In genomic region chr15:39261397-39261796, GRCh38 we compare ENCODE assay signal across 18 cellular contexts.
DNase-seq lines count a peak whose midpoint lies in the region; ATAC-seq and TF ChIP-seq lines count a peak whose summit lies in the region.
"Had no signal": no experiment of that assay in that cellular context is flagged by ENCODE, and none has a peak within 500 bp of the region (broad histone marks: within the 10 kb centered on the region; RNA-seq: fewer than 3 reads in every experiment).

No MANE protein-coding gene starts in this region.

- no peaks in the 10 kb centered on the region for H3K9me3 Mint-ChIP-seq in Caco-2 (ENCODE audit: unreplicated experiment)
- peaks cover 9% of the 10 kb centered on the region for H3K9me3 Mint-ChIP-seq in activated CD4-positive, alpha-beta T cell treated with anti-CD3 and anti-CD28 coated beads, Interleukin-2, amount 10 ng/mL, durations not matched to agents 24 days and 14 days
- H3K9me3 Mint-ChIP-seq: CD4-positive, alpha-beta T cell had no signal

- H3K36me3 ChIP-seq in SJSA1 (no peaks in the 10 kb centered on the region), skeletal muscle satellite cell (ENCODE audit: insufficient read depth, low read length) (no peaks in the 10 kb centered on the region), Caco-2 (ENCODE audit: control insufficient read depth, insufficient read depth, low read length) (no peaks in the 10 kb centered on the region)

- H3K4me1 Mint-ChIP-seq in Caco-2 (ENCODE audit: low read depth, unreplicated experiment) = peaks cover 15% of the 10 kb centered on the region
- peaks cover 10% of the 10 kb centered on the region for H3K4me1 Mint-ChIP-seq in activated CD4-positive, alpha-beta T cell treated with anti-CD3 and anti-CD28 coated beads, Interleukin-2, amount 10 ng/mL, durations not matched to agents 24 days and 14 days

- H3K4me2 ChIP-seq in skeletal muscle satellite cell (ENCODE audit: low read length) = no peak overlapping the region

- H3K9me3 ChIP-seq in SJSA1 (replicated peaks) (no peaks in the 10 kb centered on the region), skeletal muscle satellite cell (replicated peaks; ENCODE audit: low read length) (no peaks in the 10 kb centered on the region), Caco-2 (no peaks in the 10 kb centered on the region)

- H3K36me3 Mint-ChIP-seq in Caco-2 (ENCODE audit: insufficient read depth, unreplicated experiment) = no peaks in the 10 kb centered on the region
- H3K36me3 Mint-ChIP-seq in activated CD4-positive, alpha-beta T cell treated with anti-CD3 and anti-CD28 coated beads, Interleukin-2, amount 10 ng/mL, durations not matched to agents 24 days and 14 days (ENCODE audit: low read depth) = no peaks in the 10 kb centered on the region

- H3K27me3 Mint-ChIP-seq in Caco-2 (ENCODE audit: insufficient read depth, unreplicated experiment) = no peaks in the 10 kb centered on the region
- peaks cover 10% of the 10 kb centered on the region for H3K27me3 Mint-ChIP-seq in activated CD4-positive, alpha-beta T cell treated with anti-CD3 and anti-CD28 coated beads, Interleukin-2, amount 10 ng/mL, durations not matched to agents 24 days and 14 days

- H3K9ac ChIP-seq in skeletal muscle satellite cell (ENCODE audit: low read depth, low read length) = peak overlapping the region; percentile 55

- POLR2A ChIA-PET in Caco-2 (lab: Charles Lee) = no interaction called here

- H3K4me3 ChIP-seq in SJSA1 (no peak overlapping the region), skeletal muscle satellite cell (ENCODE audit: low read length) (no peak overlapping the region), Caco-2 (ENCODE audit: low read depth, low read length) (no peak overlapping the region)
- H3K4me3 ChIP-seq: GM12878 had no signal

- ATAC-seq in GM19397 (IDR thresholded peaks at IDR 0.05; ENCODE audit: unreplicated experiment) = no peak
- ATAC-seq: GM12878 had no signal

- H3K27ac ChIP-seq in SJSA1 = peak overlapping the region; percentile 54

- no peak overlapping the region for H3K27ac Mint-ChIP-seq in Caco-2 (ENCODE audit: unreplicated experiment)
- no peak overlapping the region for H3K27ac Mint-ChIP-seq in activated CD4-positive, alpha-beta T cell treated with anti-CD3 and anti-CD28 coated beads, Interleukin-2, amount 10 ng/mL, durations not matched to agents 24 days and 14 days
- H3K27ac Mint-ChIP-seq: CD4-positive, alpha-beta T cell had no signal

- DNase-seq in ELR (ENCODE audit: low read depth) (peak; percentile 31), SJSA1 (ENCODE audit: low read depth in 1 of 2, low spot score in 2 of 2) (no peak), dermis blood vessel endothelial cell (peak; percentile 64), Caco-2 (no peak), HUDEP-2 (lab: John Stamatoyannopoulos, UW; ENCODE audit: unreplicated experiment in 76 of 76) (no peak)
- no peak for DNase-seq in activated CD4-positive, alpha-beta T cell treated with anti-CD3 and anti-CD28 coated beads, Interleukin-2, amount 10 ng/mL, durations not matched to agents 24 days and 14 days
- DNase-seq: ACHN; CD4-positive, alpha-beta T cell; DMS79; GDM1; NCI-H1930; NCI-H526 treated with DMSO at 0.1 percent for 48 hours; NK-92 treated with Interleukin-12 subunit alpha and Interleukin-12 subunit beta, amount 100 ng/mL, for 24 hours; RPMI8226; SW 1271 had no signal

- peaks cover 25% of the 10 kb centered on the region for H3K4me1 ChIP-seq in SJSA1 (replicated peaks)
- peaks cover 33% of the 10 kb centered on the region for H3K4me1 ChIP-seq in skeletal muscle satellite cell (ENCODE audit: control insufficient read depth, insufficient read depth, low read length)
- peaks cover 9% of the 10 kb centered on the region for H3K4me1 ChIP-seq in Caco-2

- H3K27me3 ChIP-seq in SJSA1 (replicated peaks) (no peaks in the 10 kb centered on the region), skeletal muscle satellite cell (ENCODE audit: control insufficient read depth, insufficient read depth, low read length) (no peaks in the 10 kb centered on the region), Caco-2 (replicated peaks; ENCODE audit: control insufficient read depth, insufficient read depth, low read length) (no peaks in the 10 kb centered on the region)

- intact Hi-C loops in Caco-2 (cut with micrococcal nuclease; ENCODE audit: unreplicated experiment) = no loop called here
- intact Hi-C loops in activated CD4-positive, alpha-beta T cell treated with anti-CD3 and anti-CD28 coated beads, Interleukin-2, amount 10 ng/mL, durations not matched to agents 24 days and 14 days (cut with micrococcal nuclease) = no loop called here

- no TSS peak for BruUV-seq in Caco-2 (replicated peaks; lab: Mats Ljungman, UMichigan)

- no peak overlapping the region for H3K4me3 Mint-ChIP-seq in Caco-2 (ENCODE audit: unreplicated experiment)
- no peak overlapping the region for H3K4me3 Mint-ChIP-seq in activated CD4-positive, alpha-beta T cell treated with anti-CD3 and anti-CD28 coated beads, Interleukin-2, amount 10 ng/mL, durations not matched to agents 24 days and 14 days
- H3K4me3 Mint-ChIP-seq: CD4-positive, alpha-beta T cell had no signal

- CTCF ChIA-PET in Caco-2 (lab: Charles Lee) = no interaction called here

- no peak for TF ChIP-seq CTCF in Caco-2 (IDR thresholded peaks at IDR 0.05; ENCODE audit: insufficient read depth in 1 of 2, low read depth in 1 of 2, low read length in 1 of 2, severe bottlenecking in 1 of 2, unreplicated experiment in 1 of 2)

Comparison
In these comparisons a context has a peak if more than half of its experiments do, and no peak if none do; other contexts are left out.
1. DNase-seq: peak in ELR (single experiment) and dermis blood vessel endothelial cell (single experiment); none in SJSA1 (0 of 2), Caco-2 (0 of 2), HUDEP-2 (0 of 76) and activated CD4-positive, alpha-beta T cell treated with anti-CD3 and anti-CD28 coated beads, Interleukin-2, amount 10 ng/mL, durations not matched to agents 24 days and 14 days (single experiment).